ENCODE assay signal across 2 cellular contexts in the genomic region with DNA sequence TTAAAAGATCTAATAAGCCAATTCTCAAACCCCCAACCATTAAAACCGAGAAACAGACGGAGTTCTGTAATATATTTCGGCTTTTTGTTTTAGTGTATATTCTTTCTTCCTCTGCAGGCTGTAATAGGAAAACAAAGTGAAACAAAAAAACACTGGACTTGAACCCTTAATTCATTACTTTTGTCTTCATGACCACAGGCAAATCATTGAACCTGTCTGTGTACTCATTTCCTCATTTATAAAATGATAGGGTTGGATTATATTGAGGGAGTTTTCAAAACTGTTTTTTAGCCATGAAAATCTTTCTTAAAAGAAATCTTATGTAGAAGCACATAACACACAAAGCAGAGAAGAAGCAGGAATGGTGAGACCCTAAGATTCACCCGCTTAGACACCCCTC.
A peak's percentile ranks its signal among the peaks of the same experiment; 100 is the strongest.
TF ChIP-seq lines count a peak whose summit lies in the region.

No MANE protein-coding gene starts in this region.

TF ChIP-seq in IMR-90, 13 proteins besides CTCF, POLR2A, EP300 and RAD21 (continued from another document):
- TF ChIP-seq CHD1 (IDR thresholded peaks at IDR 0.05; ENCODE audit: low read depth, low read length) (no peak), USF2 (IDR thresholded peaks at IDR 0.05; ENCODE audit: low read depth, low read length) (no peak), MXI1 (IDR thresholded peaks at IDR 0.05; ENCODE audit: borderline replicate concordance, low read depth, low read length) (no peak), MAFK (IDR thresholded peaks at IDR 0.05; ENCODE audit: low read depth, low read length) (no peak), RCOR1 (IDR thresholded peaks at IDR 0.05; ENCODE audit: insufficient replicate concordance, low read length) (no peak), RFX5 (IDR thresholded peaks at IDR 0.05; ENCODE audit: low read depth, low read length) (no peak), NFE2L2 (IDR thresholded peaks at IDR 0.05; ENCODE audit: low read depth, low read length) (no peak), SMC3 (IDR thresholded peaks at IDR 0.05; ENCODE audit: low read depth, low read length) (no peak), BHLHE40 (IDR thresholded peaks at IDR 0.05; ENCODE audit: low read depth, low read length) (no peak), MAZ (IDR thresholded peaks at IDR 0.05; ENCODE audit: borderline replicate concordance, low read depth, low read length) (no peak)
- TF ChIP-seq, protein P1, sequence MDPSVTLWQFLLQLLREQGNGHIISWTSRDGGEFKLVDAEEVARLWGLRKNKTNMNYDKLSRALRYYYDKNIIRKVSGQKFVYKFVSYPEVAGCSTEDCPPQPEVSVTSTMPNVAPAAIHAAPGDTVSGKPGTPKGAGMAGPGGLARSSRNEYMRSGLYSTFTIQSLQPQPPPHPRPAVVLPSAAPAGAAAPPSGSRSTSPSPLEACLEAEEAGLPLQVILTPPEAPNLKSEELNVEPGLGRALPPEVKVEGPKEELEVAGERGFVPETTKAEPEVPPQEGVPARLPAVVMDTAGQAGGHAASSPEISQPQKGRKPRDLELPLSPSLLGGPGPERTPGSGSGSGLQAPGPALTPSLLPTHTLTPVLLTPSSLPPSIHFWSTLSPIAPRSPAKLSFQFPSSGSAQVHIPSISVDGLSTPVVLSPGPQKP (IDR thresholded peaks at IDR 0.05; ENCODE audit: borderline replicate concordance, low read depth, low read length), result no peak

TF ChIP-seq in GM12878, 131 proteins besides CTCF, POLR2A, EP300 and RAD21 (continued from another document):
- peak; percentile 60; the same call in 1 of the 2 replicates for TF ChIP-seq SPI1 (IDR thresholded peaks at IDR 0.05; ENCODE audit: borderline replicate concordance, insufficient read depth, low read depth, low read length)
